In genomic region chr21:28605138-28605537, GRCh38 we compare ENCODE assay signal across 2 cellular contexts.
TF ChIP-seq lines count a peak whose summit lies in the region.

No MANE protein-coding gene starts in this region.

TF ChIP-seq in SK-N-SH, 30 proteins besides CTCF, POLR2A, EP300 and RAD21 (continued from another document):
- no peak for TF ChIP-seq PBX3 (IDR thresholded peaks at IDR 0.05)
- no peak for TF ChIP-seq USF1 (IDR thresholded peaks at IDR 0.05; ENCODE audit: borderline replicate concordance, low read depth)
- no peak for TF ChIP-seq NRF1 (IDR thresholded peaks at IDR 0.05; ENCODE audit: low read depth, low read length)
- no peak for TF ChIP-seq NFIC (IDR thresholded peaks at IDR 0.05; ENCODE audit: borderline replicate concordance)
- TF ChIP-seq ZBTB33 (IDR thresholded peaks at IDR 0.05; ENCODE audit: borderline replicate concordance, low read depth), result no peak

TF ChIP-seq in SK-N-SH treated with all-trans-retinoic acid at 6 μM for 48 hours, 23 proteins besides CTCF, POLR2A, EP300 and RAD21 (continued from another document):
- TF ChIP-seq PATZ1 (CRISPR knock-in tag; IDR thresholded peaks at IDR 0.05; ENCODE audit: borderline replicate concordance), result no peak
- no peak for TF ChIP-seq TSHZ2 (CRISPR knock-in tag; IDR thresholded peaks at IDR 0.05)
- no peak for TF ChIP-seq OSR1 (CRISPR knock-in tag; IDR thresholded peaks at IDR 0.05)
- no peak for TF ChIP-seq SNAI2 (CRISPR knock-in tag; IDR thresholded peaks at IDR 0.05)
- TF ChIP-seq BACH2 (CRISPR knock-in tag; IDR thresholded peaks at IDR 0.05; ENCODE audit: borderline replicate concordance), result no peak
- no peak for TF ChIP-seq POU6F1 (CRISPR knock-in tag; IDR thresholded peaks at IDR 0.05; ENCODE audit: borderline replicate concordance, low read depth)
- TF ChIP-seq PPARA (CRISPR knock-in tag; IDR thresholded peaks at IDR 0.05; ENCODE audit: borderline replicate concordance), result no peak
- TF ChIP-seq GLIS3 (CRISPR knock-in tag; IDR thresholded peaks at IDR 0.05), result no peak
TF ChIP-seq in SK-N-SH treated with all-trans-retinoic acid at 6 μM for 48 hours: peak in this region for 0.
